2 cellular contexts compared by ENCODE assay signal in genomic region chr19:2136796-2137195, GRCh38.
TF ChIP-seq lines count a peak whose summit lies in the region.

No MANE protein-coding gene starts in this region.

TF ChIP-seq in GM23338, 12 proteins besides CTCF, POLR2A, EP300 and RAD21:
- TF ChIP-seq, protein P1, sequence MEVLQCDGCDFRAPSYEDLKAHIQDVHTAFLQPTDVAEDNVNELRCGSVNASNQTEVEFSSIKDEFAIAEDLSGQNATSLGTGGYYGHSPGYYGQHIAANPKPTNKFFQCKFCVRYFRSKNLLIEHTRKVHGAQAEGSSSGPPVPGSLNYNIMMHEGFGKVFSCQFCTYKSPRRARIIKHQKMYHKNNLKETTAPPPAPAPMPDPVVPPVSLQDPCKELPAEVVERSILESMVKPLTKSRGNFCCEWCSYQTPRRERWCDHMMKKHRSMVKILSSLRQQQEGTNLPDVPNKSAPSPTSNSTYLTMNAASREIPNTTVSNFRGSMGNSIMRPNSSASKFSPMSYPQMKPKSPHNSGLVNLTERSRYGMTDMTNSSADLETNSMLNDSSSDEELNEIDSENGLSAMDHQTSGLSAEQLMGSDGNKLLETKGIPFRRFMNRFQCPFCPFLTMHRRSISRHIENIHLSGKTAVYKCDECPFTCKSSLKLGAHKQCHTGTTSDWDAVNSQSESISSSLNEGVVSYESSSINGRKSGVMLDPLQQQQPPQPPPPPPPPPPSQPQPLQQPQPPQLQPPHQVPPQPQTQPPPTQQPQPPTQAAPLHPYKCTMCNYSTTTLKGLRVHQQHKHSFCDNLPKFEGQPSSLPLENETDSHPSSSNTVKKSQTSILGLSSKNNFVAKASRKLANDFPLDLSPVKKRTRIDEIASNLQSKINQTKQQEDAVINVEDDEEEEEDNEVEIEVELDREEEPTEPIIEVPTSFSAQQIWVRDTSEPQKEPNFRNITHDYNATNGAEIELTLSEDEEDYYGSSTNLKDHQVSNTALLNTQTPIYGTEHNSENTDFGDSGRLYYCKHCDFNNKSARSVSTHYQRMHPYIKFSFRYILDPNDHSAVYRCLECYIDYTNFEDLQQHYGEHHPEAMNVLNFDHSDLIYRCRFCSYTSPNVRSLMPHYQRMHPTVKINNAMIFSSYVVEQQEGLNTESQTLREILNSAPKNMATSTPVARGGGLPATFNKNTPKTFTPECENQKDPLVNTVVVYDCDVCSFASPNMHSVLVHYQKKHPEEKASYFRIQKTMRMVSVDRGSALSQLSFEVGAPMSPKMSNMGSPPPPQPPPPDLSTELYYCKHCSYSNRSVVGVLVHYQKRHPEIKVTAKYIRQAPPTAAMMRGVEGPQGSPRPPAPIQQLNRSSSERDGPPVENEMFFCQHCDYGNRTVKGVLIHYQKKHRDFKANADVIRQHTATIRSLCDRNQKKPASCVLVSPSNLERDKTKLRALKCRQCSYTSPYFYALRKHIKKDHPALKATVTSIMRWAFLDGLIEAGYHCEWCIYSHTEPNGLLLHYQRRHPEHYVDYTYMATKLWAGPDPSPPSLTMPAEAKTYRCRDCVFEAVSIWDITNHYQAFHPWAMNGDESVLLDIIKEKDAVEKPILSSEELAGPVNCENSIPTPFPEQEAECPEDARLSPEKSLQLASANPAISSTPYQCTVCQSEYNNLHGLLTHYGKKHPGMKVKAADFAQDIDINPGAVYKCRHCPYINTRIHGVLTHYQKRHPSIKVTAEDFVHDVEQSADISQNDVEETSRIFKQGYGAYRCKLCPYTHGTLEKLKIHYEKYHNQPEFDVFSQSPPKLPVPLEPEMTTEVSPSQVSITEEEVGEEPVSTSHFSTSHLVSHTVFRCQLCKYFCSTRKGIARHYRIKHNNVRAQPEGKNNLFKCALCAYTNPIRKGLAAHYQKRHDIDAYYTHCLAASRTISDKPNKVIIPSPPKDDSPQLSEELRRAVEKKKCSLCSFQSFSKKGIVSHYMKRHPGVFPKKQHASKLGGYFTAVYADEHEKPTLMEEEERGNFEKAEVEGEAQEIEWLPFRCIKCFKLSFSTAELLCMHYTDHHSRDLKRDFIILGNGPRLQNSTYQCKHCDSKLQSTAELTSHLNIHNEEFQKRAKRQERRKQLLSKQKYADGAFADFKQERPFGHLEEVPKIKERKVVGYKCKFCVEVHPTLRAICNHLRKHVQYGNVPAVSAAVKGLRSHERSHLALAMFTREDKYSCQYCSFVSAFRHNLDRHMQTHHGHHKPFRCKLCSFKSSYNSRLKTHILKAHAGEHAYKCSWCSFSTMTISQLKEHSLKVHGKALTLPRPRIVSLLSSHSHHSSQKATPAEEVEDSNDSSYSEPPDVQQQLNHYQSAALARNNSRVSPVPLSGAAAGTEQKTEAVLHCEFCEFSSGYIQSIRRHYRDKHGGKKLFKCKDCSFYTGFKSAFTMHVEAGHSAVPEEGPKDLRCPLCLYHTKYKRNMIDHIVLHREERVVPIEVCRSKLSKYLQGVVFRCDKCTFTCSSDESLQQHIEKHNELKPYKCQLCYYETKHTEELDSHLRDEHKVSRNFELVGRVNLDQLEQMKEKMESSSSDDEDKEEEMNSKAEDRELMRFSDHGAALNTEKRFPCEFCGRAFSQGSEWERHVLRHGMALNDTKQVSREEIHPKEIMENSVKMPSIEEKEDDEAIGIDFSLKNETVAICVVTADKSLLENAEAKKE (CRISPR knock-in tag; IDR thresholded peaks at IDR 0.05) = no peak
- TF ChIP-seq EZH2phosphoT487 (IDR thresholded peaks at IDR 0.05; ENCODE audit: unreplicated experiment) (no peak), EZH2 (IDR thresholded peaks at IDR 0.05; ENCODE audit: low read depth, unreplicated experiment) (no peak), ZNF331 (CRISPR knock-in tag; IDR thresholded peaks at IDR 0.05; ENCODE audit: low read depth) (no peak), CREB1 (CRISPR knock-in tag; IDR thresholded peaks at IDR 0.05; ENCODE audit: low read depth) (no peak), ZNF114 (CRISPR knock-in tag; IDR thresholded peaks at IDR 0.05) (no peak), POLR2AphosphoS5 (IDR thresholded peaks at IDR 0.05; ENCODE audit: low read depth) (no peak)
- TF ChIP-seq, protein P2, sequence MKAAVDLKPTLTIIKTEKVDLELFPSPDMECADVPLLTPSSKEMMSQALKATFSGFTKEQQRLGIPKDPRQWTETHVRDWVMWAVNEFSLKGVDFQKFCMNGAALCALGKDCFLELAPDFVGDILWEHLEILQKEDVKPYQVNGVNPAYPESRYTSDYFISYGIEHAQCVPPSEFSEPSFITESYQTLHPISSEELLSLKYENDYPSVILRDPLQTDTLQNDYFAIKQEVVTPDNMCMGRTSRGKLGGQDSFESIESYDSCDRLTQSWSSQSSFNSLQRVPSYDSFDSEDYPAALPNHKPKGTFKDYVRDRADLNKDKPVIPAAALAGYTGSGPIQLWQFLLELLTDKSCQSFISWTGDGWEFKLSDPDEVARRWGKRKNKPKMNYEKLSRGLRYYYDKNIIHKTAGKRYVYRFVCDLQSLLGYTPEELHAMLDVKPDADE (IDR thresholded peaks at IDR 0.05) = no peak
TF ChIP-seq in GM23338: peak in this region for 0.

TF ChIP-seq in K562, 482 proteins besides CTCF, POLR2A, EP300 and RAD21:
- TF ChIP-seq TARDBP (IDR thresholded peaks at IDR 0.05) (no peak), POLR2G (IDR thresholded peaks at IDR 0.05; ENCODE audit: low read depth, low read length) (peak; percentile 18; the same call in 1 of the 2 replicates)
TF ChIP-seq in K562: peak in this region for 1.
